In genomic region chr1:39540504-39541031, GRCh38 we compare ENCODE assay signal across 10 cellular contexts. TPM values are rescaled to one million over a fixed set of nuclear protein-coding genes. Genes with fewer than 3 reads are reported as not detected.
DNase-seq lines count a peak whose midpoint lies in the region; ATAC-seq and TF ChIP-seq lines count a peak whose summit lies in the region.
"Had no signal": no experiment of that assay in that cellular context is flagged by ENCODE, and none has a peak within 500 bp of the region (broad histone marks: within the 10 kb centered on the region; RNA-seq: fewer than 3 reads in every experiment).

No MANE protein-coding gene starts in this region.

- H3K9me3 ChIP-seq in lower lobe of right lung: no peaks in the 10 kb centered on the region
- H3K9me3 ChIP-seq in tibial artery: no peaks in the 10 kb centered on the region
- no peaks in the 10 kb centered on the region for H3K9me3 ChIP-seq in MM.1S (replicated peaks; ENCODE audit: insufficient read depth, low read length)

- DNase-seq in activated effector memory CD4-positive, alpha-beta T cell treated with anti-CD3 and anti-CD28 coated beads, Interleukin-2, amount 50 U/mL, for 16 hours: peak; percentile 13
- DNase-seq in activated effector memory CD4-positive, alpha-beta T cell treated with Interleukin-2 at 50 U/mL for 16 hours: no peak
- peak; percentile 76 for DNase-seq in coronary artery (ENCODE audit: low spot score)
- peak; percentile 85 for DNase-seq in lower lobe of right lung
- peak; percentile 82 to 83 for DNase-seq in tibial artery
- DNase-seq in NCI-H526 treated with DMSO at 0.1 percent for 48 hours (lab: John Stamatoyannopoulos, UW): no peak
- no peak for DNase-seq in MM.1S
- no peak for DNase-seq in type B pancreatic cell (ENCODE audit: extremely low spot score, unreplicated experiment)
- DNase-seq: 8988T had no signal

- H3K9me3 Mint-ChIP-seq in type B pancreatic cell: no peaks in the 10 kb centered on the region
- H3K9me3 Mint-ChIP-seq: neural crest cell had no signal

- peaks cover 12% of the 10 kb centered on the region for H3F3A ChIP-seq in MM.1S (ENCODE audit: insufficient read depth, low read length)

- H3K4me1 ChIP-seq in lower lobe of right lung (peaks cover 4% of the 10 kb centered on the region), tibial artery (peaks cover 0 to 3% (median 0%) of the 10 kb centered on the region in 4 donors), MM.1S (ENCODE audit: low read length) (peaks cover 5% of the 10 kb centered on the region; the same call in 1 of the 2 replicates)

- H2AFZ ChIP-seq in MM.1S (ENCODE audit: low read length): no peak overlapping the region

- peaks cover 16% of the 10 kb centered on the region for H3K36me3 Mint-ChIP-seq in type B pancreatic cell

- H3K4me3 ChIP-seq in coronary artery (no peak overlapping the region), lower lobe of right lung (no peak overlapping the region), tibial artery (no peak overlapping the region), MM.1S (ENCODE audit: low read length) (no peak overlapping the region)

- H3K27ac ChIP-seq in coronary artery (peak overlapping the region in 1 of 2 donors; percentile 30), lower lobe of right lung (peak overlapping the region; percentile 44), tibial artery (no peak overlapping the region), MM.1S (ENCODE audit: low read length) (no peak overlapping the region)

- peaks cover 22% of the 10 kb centered on the region for H3K79me2 ChIP-seq in MM.1S (ENCODE audit: low read length)

- H3K36me3 ChIP-seq in lower lobe of right lung (peaks cover 32% of the 10 kb centered on the region), tibial artery (peaks cover 16 to 69% (median 17%) of the 10 kb centered on the region in 3 donors), MM.1S (replicated peaks; ENCODE audit: insufficient read depth, low read length) (no peaks in the 10 kb centered on the region)

- H3K4me3 Mint-ChIP-seq in type B pancreatic cell: no peak overlapping the region
- H3K4me3 Mint-ChIP-seq: neural crest cell had no signal

- no peak overlapping the region for H3K27ac Mint-ChIP-seq in type B pancreatic cell

- no peaks in the 10 kb centered on the region for H4K20me1 ChIP-seq in MM.1S (ENCODE audit: insufficient read depth, low read length)

- no peaks in the 10 kb centered on the region for H3K9me2 ChIP-seq in MM.1S (replicated peaks; ENCODE audit: insufficient read depth, low read length)

- no peak overlapping the region for H3K4me2 ChIP-seq in MM.1S (ENCODE audit: low read depth, low read length)

- H3K27me3 Mint-ChIP-seq in type B pancreatic cell: no peaks in the 10 kb centered on the region

- intact Hi-C loops in lower lobe of right lung (cut with DNase I): no loop called here
- intact Hi-C loops in tibial artery (cut with DNase I; ENCODE audit: low total_unique reads): no loop called here

- ATAC-seq in lower lobe of right lung: peak; percentile 73 to 85

- TF ChIP-seq CTCF in coronary artery (IDR thresholded peaks at IDR 0.05) (no peak), lower lobe of right lung (IDR thresholded peaks at IDR 0.05) (no peak), tibial artery (IDR thresholded peaks at IDR 0.05) (no peak), MM.1S (IDR thresholded peaks at IDR 0.05; ENCODE audit: low read length) (no peak), type B pancreatic cell (conservative IDR thresholded peaks at IDR 0.05) (no peak)

- H3K27me3 ChIP-seq in lower lobe of right lung (ENCODE audit: low read depth) (no peaks in the 10 kb centered on the region), tibial artery (no peaks in the 10 kb centered on the region), MM.1S (replicated peaks; ENCODE audit: insufficient read depth, low read length) (no peaks in the 10 kb centered on the region)

- no peak overlapping the region for H3K9ac ChIP-seq in MM.1S (ENCODE audit: low read length)

- no peaks in the 10 kb centered on the region for H3K4me1 Mint-ChIP-seq in type B pancreatic cell (ENCODE audit: unreplicated experiment)
- H3K4me1 Mint-ChIP-seq: neural crest cell had no signal

RNA-seq across cellular contexts. Expression of gene PABPC4, which starts 36.0 kb away (rescaled TPM):
- total RNA-seq in lower lobe of right lung (203 TPM), type B pancreatic cell (ENCODE audit: low replicate concordance) (283 and 291 TPM in 2 replicates)

RNA-seq across cellular contexts. Expression of gene BMP8A, which starts 49.1 kb away (rescaled TPM):
- not detected for total RNA-seq in lower lobe of right lung
- total RNA-seq in type B pancreatic cell (ENCODE audit: low replicate concordance): 0.52 and 1.1 TPM in 2 replicates

Comparison
In these comparisons a context has a peak if more than half of its experiments do, and no peak if none do; other contexts are left out.
1. DNase-seq: peak in activated effector memory CD4-positive, alpha-beta T cell treated with anti-CD3 and anti-CD28 coated beads, Interleukin-2, amount 50 U/mL, for 16 hours (single experiment), coronary artery (single experiment), lower lobe of right lung (single experiment) and tibial artery (2 of 2); none in activated effector memory CD4-positive, alpha-beta T cell treated with Interleukin-2 at 50 U/mL for 16 hours (single experiment), NCI-H526 treated with DMSO at 0.1 percent for 48 hours (single experiment), MM.1S (single experiment) and type B pancreatic cell (single experiment).